In genomic region chr17:31488264-31488981, GRCh38 we compare ENCODE assay signal across 8 cellular contexts.
A peak's percentile ranks its signal among the peaks of the same experiment; 100 is the strongest.
DNase-seq lines count a peak whose midpoint lies in the region; ATAC-seq and TF ChIP-seq lines count a peak whose summit lies in the region.

No MANE protein-coding gene starts in this region.

- TF ChIP-seq CTCF in SK-N-SH (IDR thresholded peaks at IDR 0.05) (no peak), neural progenitor cell (IDR thresholded peaks at IDR 0.05) (no peak)

- H3K9ac ChIP-seq in SK-N-SH (no peak overlapping the region), neural progenitor cell (no peak overlapping the region)

- H3K9me3 Mint-ChIP-seq in neural progenitor cell: no peaks in the 10 kb centered on the region

- H3F3A ChIP-seq in SK-N-SH (replicated peaks; ENCODE audit: insufficient read depth) (no peaks in the 10 kb centered on the region), neural progenitor cell (ENCODE audit: low read depth) (peaks cover 24% of the 10 kb centered on the region)

- CTCF ChIA-PET in SK-N-SH (lab: Yijun Ruan, JAX): interaction anchor here (0.9 to 2.6 kb wide), 8 partner anchors 10 to 100 kb away, joined by 3 to 11 read pairs (median 3); no protein-coding TSS in a partner anchor

- H3K4me1 ChIP-seq in SK-N-SH (ENCODE audit: control insufficient read depth in 1 of 2, insufficient read depth in 2 of 2, low read depth in 1 of 2, low read length in 1 of 2): peaks cover 0 to 27% of the 10 kb centered on the region in 2 experiments; a peak in 1 of 4 replicates
- peaks cover 17% of the 10 kb centered on the region for H3K4me1 ChIP-seq in neural progenitor cell

- H3K9me3 ChIP-seq in SK-N-SH: no peaks in the 10 kb centered on the region
- H3K9me3 ChIP-seq in neural progenitor cell (ENCODE audit: low read depth): no peaks in the 10 kb centered on the region

- ATAC-seq in HG03064 (IDR thresholded peaks at IDR 0.05; ENCODE audit: low read depth, unreplicated experiment): peak; percentile 7

- no peak for TF ChIP-seq RAD21 in SK-N-SH (IDR thresholded peaks at IDR 0.05; ENCODE audit: low read length)

- peaks cover 43% of the 10 kb centered on the region for H3K27me3 Mint-ChIP-seq in neural progenitor cell (ENCODE audit: insufficient read depth, low read depth)

- DNase-seq in NCI-H2171 treated with DMSO at 0.1 percent for 48 hours (lab: John Stamatoyannopoulos, UW) (peak; percentile 51), NCI-H2171 (lab: John Stamatoyannopoulos, UW) (no peak), SK-N-SH (peak; percentile 68), epithelial cell of prostate (ENCODE audit: low read depth, low spot score) (no peak), neural progenitor cell (ENCODE audit: low spot score) (peak; percentile 54), germinal center (ENCODE audit: low spot score) (no peak), OCI-M2 (lab: John Stamatoyannopoulos, UW; ENCODE audit: unreplicated experiment) (no peak)

- no peaks in the 10 kb centered on the region for H3K9me2 ChIP-seq in SK-N-SH

- no peaks in the 10 kb centered on the region for H4K20me1 ChIP-seq in SK-N-SH (ENCODE audit: insufficient read depth)
- peaks cover 26% of the 10 kb centered on the region for H4K20me1 ChIP-seq in neural progenitor cell (ENCODE audit: low read depth)

- H3K79me2 ChIP-seq in SK-N-SH (ENCODE audit: insufficient read depth) (no peaks in the 10 kb centered on the region), neural progenitor cell (ENCODE audit: low read depth) (peaks cover 6% of the 10 kb centered on the region)

- H2AFZ ChIP-seq in SK-N-SH (ENCODE audit: low read depth) (0 out of 2 replicates have a peak overlapping the region, but pooled peaks have one; percentile 41), neural progenitor cell (replicated peaks) (peak overlapping the region; percentile 93)

- H3K36me3 ChIP-seq in SK-N-SH (replicated peaks in 1 of 2; ENCODE audit: control insufficient read depth in 1 of 2, insufficient read depth in 2 of 2, low read length in 1 of 2) (no peaks in the 10 kb centered on the region), neural progenitor cell (no peaks in the 10 kb centered on the region)

- H3K4me3 ChIP-seq in SK-N-SH (ENCODE audit: low read depth in 2 of 2, low read length in 1 of 2) (peak overlapping the region; percentile 59 to 61), neural progenitor cell (peak overlapping the region; percentile 99)

- H3K27ac ChIP-seq in SK-N-SH (ENCODE audit: low read depth in 2 of 2, low read length in 1 of 2): no peak overlapping the region; a peak in 1 of 4 replicates
- H3K27ac ChIP-seq in epithelial cell of prostate: peak overlapping the region; percentile 27
- H3K27ac ChIP-seq in neural progenitor cell: no peak overlapping the region

- H3K4me3 Mint-ChIP-seq in neural progenitor cell: peak overlapping the region; percentile 88

- H3K27me3 ChIP-seq in SK-N-SH (ENCODE audit: insufficient read depth) (peaks cover 5% of the 10 kb centered on the region; the same call in 1 of the 2 replicates), neural progenitor cell (peaks cover 39% of the 10 kb centered on the region)

- peaks cover 22% of the 10 kb centered on the region for H3K4me1 Mint-ChIP-seq in neural progenitor cell

- no peak for TF ChIP-seq EP300 in SK-N-SH (IDR thresholded peaks at IDR 0.05; ENCODE audit: borderline replicate concordance in 1 of 2, low read depth in 1 of 2, low read length in 1 of 2)

- 23% methylated on average over 10 of the region's 62 CpGs for WGBS in SK-N-SH (ENCODE audit: low lambda C conversion rate)

- no peak overlapping the region for H3K27ac Mint-ChIP-seq in neural progenitor cell

- peak overlapping the region; percentile 88 for H3K4me2 ChIP-seq in SK-N-SH
- H3K4me2 ChIP-seq in neural progenitor cell: peak overlapping the region; percentile 99

- H3K36me3 Mint-ChIP-seq in neural progenitor cell: no peaks in the 10 kb centered on the region

- POLR2A ChIA-PET in SK-N-SH (lab: Yijun Ruan, JAX): interaction anchor here (1.6 kb wide), 1 partner anchor 63 kb away, joined by 8 read pairs; no protein-coding TSS in a partner anchor

TF ChIP-seq in SK-N-SH, 30 proteins besides CTCF, POLR2A, EP300 and RAD21:
- TF ChIP-seq, protein P1, sequence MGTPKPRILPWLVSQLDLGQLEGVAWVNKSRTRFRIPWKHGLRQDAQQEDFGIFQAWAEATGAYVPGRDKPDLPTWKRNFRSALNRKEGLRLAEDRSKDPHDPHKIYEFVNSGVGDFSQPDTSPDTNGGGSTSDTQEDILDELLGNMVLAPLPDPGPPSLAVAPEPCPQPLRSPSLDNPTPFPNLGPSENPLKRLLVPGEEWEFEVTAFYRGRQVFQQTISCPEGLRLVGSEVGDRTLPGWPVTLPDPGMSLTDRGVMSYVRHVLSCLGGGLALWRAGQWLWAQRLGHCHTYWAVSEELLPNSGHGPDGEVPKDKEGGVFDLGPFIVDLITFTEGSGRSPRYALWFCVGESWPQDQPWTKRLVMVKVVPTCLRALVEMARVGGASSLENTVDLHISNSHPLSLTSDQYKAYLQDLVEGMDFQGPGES (IDR thresholded peaks at IDR 0.05; ENCODE audit: low read depth, low read length): no peak
- TF ChIP-seq JUND (IDR thresholded peaks at IDR 0.05) (no peak), RCOR1 (IDR thresholded peaks at IDR 0.05; ENCODE audit: low read length) (no peak), TCF12 (IDR thresholded peaks at IDR 0.05) (no peak)
- TF ChIP-seq, protein P2, sequence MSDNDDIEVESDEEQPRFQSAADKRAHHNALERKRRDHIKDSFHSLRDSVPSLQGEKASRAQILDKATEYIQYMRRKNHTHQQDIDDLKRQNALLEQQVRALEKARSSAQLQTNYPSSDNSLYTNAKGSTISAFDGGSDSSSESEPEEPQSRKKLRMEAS (IDR thresholded peaks at IDR 0.05; ENCODE audit: low read depth): no peak

Comparison
In these comparisons a context has a peak if more than half of its experiments do, and no peak if none do; other contexts are left out.
1. DNase-seq: peak in NCI-H2171 treated with DMSO at 0.1 percent for 48 hours (single experiment), SK-N-SH (single experiment) and neural progenitor cell (single experiment); none in NCI-H2171 (single experiment), epithelial cell of prostate (single experiment), germinal center (single experiment) and OCI-M2 (single experiment).